In genomic region chr12:114741940-114742339, GRCh38 we compare ENCODE assay signal across 24 cellular contexts. TPM values are rescaled to one million over a fixed set of nuclear protein-coding genes. Genes with fewer than 3 reads are reported as not detected.
"Had no signal": no experiment of that assay in that cellular context is flagged by ENCODE, and none has a peak within 500 bp of the region (broad histone marks: within the 10 kb centered on the region; RNA-seq: fewer than 3 reads in every experiment).

No MANE protein-coding gene starts in this region.

- H3K4me3 Mint-ChIP-seq: activated CD8-positive, alpha-beta T cell treated with anti-CD3 and anti-CD28 coated beads for 36 hours; activated naive CD8-positive, alpha-beta T cell treated with anti-CD3 and anti-CD28 coated beads, Interleukin-2, amount 50 U/mL, for 24 hours had no signal

- H3K4me3 ChIP-seq: MG63, Peyer's patch, SJCRH30 had no signal

- H3K27me3 ChIP-seq: MG63, Peyer's patch, SJCRH30 had no signal

- H3K9ac ChIP-seq: SK-N-SH had no signal

- H3K9me3 ChIP-seq: MG63, Peyer's patch, SJCRH30, SK-N-SH had no signal

- DNase-seq: activated CD4-positive, CD25-positive, alpha-beta regulatory T cell; activated CD8-positive, alpha-beta memory T cell treated with anti-CD3 and anti-CD28 coated beads, Interleukin-2, amount 50 U/mL, for 4 hours; activated CD8-positive, alpha-beta T cell treated with anti-CD3 and anti-CD28 coated beads for 36 hours; activated naive CD8-positive, alpha-beta T cell treated with anti-CD3 and anti-CD28 coated beads, Interleukin-2, amount 50 U/mL, for 24 hours; amygdala; cerebellar nuclear complex; KG1; MG63; MV-4-11; NCI-H1092 treated with DMSO at 0.1 percent for 48 hours; NCI-H1436; NCI-H1694 treated with DMSO at 0.1 percent for 48 hours; NCI-H2081; NCI-H446; NCI-H524; Peyer's patch; Right ventricle myocardium superior; SJCRH30; T-helper 1 cell had no signal

- H3K4me1 ChIP-seq: SJCRH30 had no signal

- H3K36me3 ChIP-seq: MG63, Peyer's patch, SJCRH30 had no signal

- ATAC-seq: activated CD8-positive, alpha-beta T cell treated with anti-CD3 and anti-CD28 coated beads for 36 hours; activated naive CD4-positive, alpha-beta T cell treated with anti-CD3 and anti-CD28 coated beads, Interleukin-2, amount 50 U/mL, for 72 hours; activated naive CD8-positive, alpha-beta T cell treated with anti-CD3 and anti-CD28 coated beads, Interleukin-2, amount 50 U/mL, for 24 hours had no signal

- H3K4me2 ChIP-seq: SK-N-SH had no signal

- H3K9me3 Mint-ChIP-seq: activated CD8-positive, alpha-beta T cell treated with anti-CD3 and anti-CD28 coated beads for 36 hours; activated naive CD4-positive, alpha-beta T cell treated with anti-CD3 and anti-CD28 coated beads, Interleukin-2, amount 50 U/mL, for 72 hours; activated naive CD8-positive, alpha-beta T cell treated with anti-CD3 and anti-CD28 coated beads, Interleukin-2, amount 50 U/mL, for 24 hours had no signal

- H3K36me3 Mint-ChIP-seq: activated naive CD4-positive, alpha-beta T cell treated with anti-CD3 and anti-CD28 coated beads, Interleukin-2, amount 50 U/mL, for 72 hours had no signal

- H3K27ac Mint-ChIP-seq: activated CD8-positive, alpha-beta T cell treated with anti-CD3 and anti-CD28 coated beads for 36 hours; activated naive CD4-positive, alpha-beta T cell treated with anti-CD3 and anti-CD28 coated beads, Interleukin-2, amount 50 U/mL, for 72 hours; activated naive CD8-positive, alpha-beta T cell treated with anti-CD3 and anti-CD28 coated beads, Interleukin-2, amount 50 U/mL, for 24 hours had no signal

- H3K27ac ChIP-seq: Peyer's patch, RWPE1, SJCRH30, VCaP had no signal

- H3K4me1 Mint-ChIP-seq: activated naive CD8-positive, alpha-beta T cell treated with anti-CD3 and anti-CD28 coated beads, Interleukin-2, amount 50 U/mL, for 24 hours had no signal

RNA-seq across cellular contexts. Expression of gene TBX3, which starts 58.0 kb away (rescaled TPM):
- total RNA-seq: activated CD8-positive, alpha-beta T cell treated with anti-CD3 and anti-CD28 coated beads for 36 hours; activated naive CD4-positive, alpha-beta T cell treated with anti-CD3 and anti-CD28 coated beads, Interleukin-2, amount 50 U/mL, for 72 hours; SJCRH30; T-helper 2 cell treated with Interferon-gamma antibody and Interleukin-4, amounts not matched to agents 100 ng/mL and 5 ng/mL, for 36 hours had no signal
